ENCODE assay signal across 8 cellular contexts in genomic region chr19:16628984-16629691, GRCh38. TPM values are rescaled to one million over a fixed set of nuclear protein-coding genes. Genes with fewer than 3 reads are reported as not detected.
DNase-seq lines count a peak whose midpoint lies in the region; ATAC-seq and TF ChIP-seq lines count a peak whose summit lies in the region.

No MANE protein-coding gene starts in this region.

- 10% methylated on average over 20 of the region's 23 CpGs for WGBS in SK-N-SH (ENCODE audit: low lambda C conversion rate)

- POLR2A ChIA-PET in SK-N-SH (lab: Yijun Ruan, JAX), result interaction anchor here (1.1 to 1.3 kb wide), 3 partner anchors 11 to 56 kb away, joined by 3 to 4 read pairs (median 4); partner anchors contain the start of gene SMIM7

- TF ChIP-seq CTCF in Calu3 (IDR thresholded peaks at IDR 0.05; ENCODE audit: unreplicated experiment) (no peak), SK-N-SH (IDR thresholded peaks at IDR 0.05) (no peak)

- no peaks in the 10 kb centered on the region for H3K9me3 Mint-ChIP-seq in Calu3 (ENCODE audit: low read depth, unreplicated experiment)
- no peaks in the 10 kb centered on the region for H3K9me3 Mint-ChIP-seq in effector memory CD8-positive, alpha-beta T cell

- no peak for TF ChIP-seq RAD21 in SK-N-SH (IDR thresholded peaks at IDR 0.05; ENCODE audit: low read length)

- peaks cover 6 to 25% of the 10 kb centered on the region in 2 experiments; a peak in 2 of 4 replicates for H3K4me1 ChIP-seq in SK-N-SH (ENCODE audit: control insufficient read depth in 1 of 2, insufficient read depth in 2 of 2, low read depth in 1 of 2, low read length in 1 of 2)
- peaks cover 17 to 28% of the 10 kb centered on the region in 2 donors for H3K4me1 ChIP-seq in mucosa of rectum (ENCODE audit: control insufficient read depth in 2 of 2, insufficient read depth in 2 of 2, low read length in 2 of 2)

- TSS peak; percentile 87 for BruUV-seq in Calu3 (replicated peaks; lab: Mats Ljungman, UMichigan)

- H3K4me1 Mint-ChIP-seq in Calu3 (ENCODE audit: low read depth, unreplicated experiment), result peaks cover 9% of the 10 kb centered on the region
- H3K4me1 Mint-ChIP-seq in effector memory CD8-positive, alpha-beta T cell (ENCODE audit: low read depth in 2 of 2), result peaks cover 32 to 37% of the 10 kb centered on the region in 2 donors

- H3K36me3 ChIP-seq in SK-N-SH (replicated peaks in 1 of 2; ENCODE audit: control insufficient read depth in 1 of 2, insufficient read depth in 2 of 2, low read length in 1 of 2) (peaks cover 29 to 39% of the 10 kb centered on the region in 2 experiments), mucosa of rectum (ENCODE audit: control insufficient read depth in 2 of 2, insufficient read depth in 2 of 2, low read length in 2 of 2) (peaks cover 14 to 15% of the 10 kb centered on the region in 2 donors)

- H3K27me3 Mint-ChIP-seq in Calu3 (ENCODE audit: unreplicated experiment), result no peaks in the 10 kb centered on the region
- no peaks in the 10 kb centered on the region for H3K27me3 Mint-ChIP-seq in effector memory CD8-positive, alpha-beta T cell

- no peaks in the 10 kb centered on the region for H3K9me3 ChIP-seq in SK-N-SH
- no peaks in the 10 kb centered on the region for H3K9me3 ChIP-seq in mucosa of rectum (ENCODE audit: control insufficient read depth in 2 of 2, low read length in 2 of 2)

- H3K4me3 ChIP-seq in SK-N-SH (ENCODE audit: low read depth in 2 of 2, low read length in 1 of 2) (peak overlapping the region; percentile 91 to 96), mucosa of rectum (ENCODE audit: low read length in 2 of 2) (peak overlapping the region; percentile 78 to 93)

- H3F3A ChIP-seq in SK-N-SH (replicated peaks; ENCODE audit: insufficient read depth), result peaks cover 19% of the 10 kb centered on the region

- H3K9ac ChIP-seq in SK-N-SH, result peak overlapping the region; percentile 92
- H3K9ac ChIP-seq in mucosa of rectum (ENCODE audit: low read depth in 1 of 2, low read length in 2 of 2), result peak overlapping the region; percentile 95 to 98

- no peaks in the 10 kb centered on the region for H3K27me3 ChIP-seq in SK-N-SH (ENCODE audit: insufficient read depth)
- H3K27me3 ChIP-seq in mucosa of rectum (ENCODE audit: control insufficient read depth in 2 of 2, insufficient read depth in 2 of 2, low read length in 2 of 2), result no peaks in the 10 kb centered on the region

- H3K4me2 ChIP-seq in SK-N-SH, result peak overlapping the region; percentile 80

- peaks cover 35% of the 10 kb centered on the region for H3K36me3 Mint-ChIP-seq in Calu3 (ENCODE audit: insufficient read depth, unreplicated experiment)
- H3K36me3 Mint-ChIP-seq in effector memory CD8-positive, alpha-beta T cell (ENCODE audit: insufficient read depth), result peaks cover 46% of the 10 kb centered on the region

- peaks cover 33% of the 10 kb centered on the region for H4K20me1 ChIP-seq in SK-N-SH (ENCODE audit: insufficient read depth)

- no peak for DNase-seq in Calu3
- DNase-seq in SK-N-SH, result peak; percentile 62
- DNase-seq in effector memory CD8-positive, alpha-beta T cell, result peak in 1 of 3 experiments; percentile 15
- no peak for DNase-seq in GM19238 (ENCODE audit: insufficient read length, low spot score)
- no peak for DNase-seq in NCI-H187 (lab: John Stamatoyannopoulos, UW)

- peak overlapping the region; percentile 85 for H3K4me3 Mint-ChIP-seq in Calu3 (ENCODE audit: low read depth, unreplicated experiment)
- peak overlapping the region; percentile 96 for H3K4me3 Mint-ChIP-seq in effector memory CD8-positive, alpha-beta T cell

- H3K79me2 ChIP-seq in SK-N-SH (ENCODE audit: insufficient read depth), result peaks cover 51% of the 10 kb centered on the region

- CTCF ChIA-PET in Calu3 (lab: Charles Lee), result no interaction called here
- CTCF ChIA-PET in SK-N-SH (lab: Yijun Ruan, JAX), result interaction anchor here (0.6 to 1.1 kb wide), 2 partner anchors 13 to 45 kb away, joined by 3 read pairs; no protein-coding TSS in a partner anchor

- intact Hi-C loops in Calu3 (cut with micrococcal nuclease; ENCODE audit: unreplicated experiment), result no loop called here

- TF ChIP-seq EP300 in SK-N-SH (IDR thresholded peaks at IDR 0.05; ENCODE audit: borderline replicate concordance in 1 of 2, low read depth in 1 of 2, low read length in 1 of 2), result no peak

- no peaks in the 10 kb centered on the region for H3K9me2 ChIP-seq in SK-N-SH

- peak; percentile 11 for ATAC-seq in HG02981 (IDR thresholded peaks at IDR 0.05; ENCODE audit: unreplicated experiment)
- peak; percentile 12 for ATAC-seq in effector memory CD8-positive, alpha-beta T cell (replicated peaks)
- ATAC-seq in HG02588 (IDR thresholded peaks at IDR 0.05; ENCODE audit: unreplicated experiment), result no peak

- H3K27ac Mint-ChIP-seq in Calu3 (ENCODE audit: unreplicated experiment), result peak overlapping the region; percentile 63
- peak overlapping the region; percentile 96 to 97 for H3K27ac Mint-ChIP-seq in effector memory CD8-positive, alpha-beta T cell

- H3K27ac ChIP-seq in SK-N-SH (ENCODE audit: low read depth in 2 of 2, low read length in 1 of 2) (peak overlapping the region; percentile 88 to 98), mucosa of rectum (ENCODE audit: low read depth in 2 of 2, low read length in 2 of 2) (peak overlapping the region; percentile 98 to 99)

- H2AFZ ChIP-seq in SK-N-SH (ENCODE audit: low read depth), result peak overlapping the region; percentile 79; the same call in 1 of the 2 replicates

TF ChIP-seq in SK-N-SH, 30 proteins besides CTCF, POLR2A, EP300 and RAD21 (continues in another document):
- TF ChIP-seq SMC3 (IDR thresholded peaks at IDR 0.05; ENCODE audit: low read depth, low read length) (no peak), USF1 (IDR thresholded peaks at IDR 0.05; ENCODE audit: borderline replicate concordance, low read depth) (no peak), PBX3 (IDR thresholded peaks at IDR 0.05) (no peak), MAX (IDR thresholded peaks at IDR 0.05; ENCODE audit: low read depth) (peak; percentile 83), TCF12 (IDR thresholded peaks at IDR 0.05) (peak; percentile 82), MEF2A (IDR thresholded peaks at IDR 0.05; ENCODE audit: borderline replicate concordance, low read depth) (no peak), ZBTB33 (IDR thresholded peaks at IDR 0.05; ENCODE audit: borderline replicate concordance, low read depth) (no peak), FOXJ3 (CRISPR knock-in tag; IDR thresholded peaks at IDR 0.05) (no peak), RFX5 (IDR thresholded peaks at IDR 0.05; ENCODE audit: low read length) (no peak), MXI1 (IDR thresholded peaks at IDR 0.05; ENCODE audit: low read depth, low read length) (peak; percentile 99), NFIC (IDR thresholded peaks at IDR 0.05; ENCODE audit: borderline replicate concordance) (no peak), RCOR1 (IDR thresholded peaks at IDR 0.05; ENCODE audit: low read length) (peak; percentile 84), TAF1 (IDR thresholded peaks at IDR 0.05; ENCODE audit: borderline replicate concordance, low read depth, low read length) (no peak), CHD2 (IDR thresholded peaks at IDR 0.05; ENCODE audit: low read length, partially characterized antibody) (peak; percentile 25)

RNA-seq across cellular contexts. Expression of gene MED26, which starts 1.1 kb away (rescaled TPM):
- 9.0 and 9.6 TPM in 2 replicates for total RNA-seq in Calu3 (2022)
- 3.5 and 3.8 TPM in 2 replicates for polyA plus RNA-seq in SK-N-SH (2012; rRNA removed)
- polyA plus RNA-seq in SK-N-SH (2012; cell fraction: cytosol; rRNA removed), result 2.1 and 3.1 TPM in 2 replicates
- polyA plus RNA-seq in SK-N-SH (2012; cell fraction: nucleus; rRNA removed), result 8.0 and 8.6 TPM in 2 replicates

RNA-seq across cellular contexts. Expression of gene SMIM7, which starts 30.8 kb away (rescaled TPM):
- total RNA-seq in Calu3 (2022), result 40.9 and 42.3 TPM in 2 replicates
- polyA plus RNA-seq in SK-N-SH (2012; rRNA removed), result 74.2 and 79.9 TPM in 2 replicates
- polyA plus RNA-seq in SK-N-SH (2012; cell fraction: cytosol; rRNA removed), result 86.6 and 101 TPM in 2 replicates
- polyA plus RNA-seq in SK-N-SH (2012; cell fraction: nucleus; rRNA removed), result 67.7 and 70.5 TPM in 2 replicates

RNA-seq across cellular contexts. Expression of gene TMEM38A, which starts 31.8 kb away (rescaled TPM):
- total RNA-seq in Calu3 (2022), result 19.2 and 20.1 TPM in 2 replicates
- polyA plus RNA-seq in SK-N-SH (2012; rRNA removed), result 3.3 and 4.3 TPM in 2 replicates
- polyA plus RNA-seq in SK-N-SH (2012; cell fraction: cytosol; rRNA removed), result 2.6 and 4.0 TPM in 2 replicates
- 5.4 and 6.9 TPM in 2 replicates for polyA plus RNA-seq in SK-N-SH (2012; cell fraction: nucleus; rRNA removed)

RNA-seq across cellular contexts. Expression of gene SLC35E1, which starts 56.9 kb away (rescaled TPM):
- 41.6 and 46.4 TPM in 2 replicates for total RNA-seq in Calu3 (2022)
- polyA plus RNA-seq in SK-N-SH (2012; rRNA removed), result 23.5 and 28.4 TPM in 2 replicates
- 19.7 and 22.2 TPM in 2 replicates for polyA plus RNA-seq in SK-N-SH (2012; cell fraction: cytosol; rRNA removed)
- polyA plus RNA-seq in SK-N-SH (2012; cell fraction: nucleus; rRNA removed), result 25.7 and 34.0 TPM in 2 replicates
